Comparison of ENCODE assay signal across 7 cellular contexts in genomic region chr7:47088329-47089067, GRCh38.
A peak's percentile ranks its signal among the peaks of the same experiment; 100 is the strongest.
DNase-seq lines count a peak whose midpoint lies in the region; ATAC-seq and TF ChIP-seq lines count a peak whose summit lies in the region.

No MANE protein-coding gene starts in this region.

- TF ChIP-seq POLR2A in tibial nerve (IDR thresholded peaks at IDR 0.05): no peak

- H3K4me1 ChIP-seq in colonic mucosa (no peaks in the 10 kb centered on the region), liver (ENCODE audit: control insufficient read depth in 4 of 4, insufficient read depth in 4 of 4, low read length in 3 of 4) (peaks cover 0 to 5% (median 2%) of the 10 kb centered on the region in 4 donors), tibial nerve (peaks cover 0 to 11% (median 0%) of the 10 kb centered on the region in 4 donors)

- H3K9ac ChIP-seq in colonic mucosa (ENCODE audit: low read depth in 2 of 2, low read length in 2 of 2) (peak overlapping the region in 1 of 2 donors; percentile 1), liver (ENCODE audit: low read depth in 1 of 2, low read length in 2 of 2) (no peak overlapping the region)

- WGBS in liver: 38% methylated on average over 14 of the region's 14 CpGs
- WGBS in tibial nerve, 2 donors: 36 to 40% methylated on average over 14 of the region's 14 CpGs

- H3K27me3 ChIP-seq in colonic mucosa (no peaks in the 10 kb centered on the region), liver (ENCODE audit: control insufficient read depth in 4 of 4, insufficient read depth in 4 of 4, low read length in 3 of 4) (no peaks in the 10 kb centered on the region), tibial nerve (no peaks in the 10 kb centered on the region)

- ATAC-seq in HG03521 (IDR thresholded peaks at IDR 0.05; ENCODE audit: unreplicated experiment): peak; percentile 56

- H3K9me3 ChIP-seq in colonic mucosa (no peaks in the 10 kb centered on the region), liver (ENCODE audit: control insufficient read depth in 4 of 4, low read length in 3 of 4) (no peaks in the 10 kb centered on the region), tibial nerve (no peaks in the 10 kb centered on the region)

- H3K27ac ChIP-seq in colonic mucosa (no peak overlapping the region), liver (ENCODE audit: low read depth in 1 of 2, low read length in 2 of 2) (peak overlapping the region in 1 of 2 donors; percentile 33), tibial nerve (no peak overlapping the region)

- TF ChIP-seq RAD21 in liver (IDR thresholded peaks at IDR 0.05): peak; percentile 97

- peak; percentile 84 for TF ChIP-seq CTCF in colonic mucosa (IDR thresholded peaks at IDR 0.05)
- TF ChIP-seq CTCF in liver (IDR thresholded peaks at IDR 0.05; ENCODE audit: low read depth, low read length, missing input control): peak; percentile 91
- TF ChIP-seq CTCF in tibial nerve (IDR thresholded peaks at IDR 0.05): peak; percentile 78 to 87 (median 84)

- DNase-seq in DMS114 treated with DMSO at 0.1 percent for 48 hours (lab: John Stamatoyannopoulos, UW; ENCODE audit: unreplicated experiment) (peak; percentile 33), GM19240 (ENCODE audit: insufficient read length, low spot score) (peak; percentile 7), RKO (ENCODE audit: low spot score) (peak; percentile 59), colonic mucosa (peak; percentile 37), tibial nerve (ENCODE audit: low spot score in 2 of 2) (peak; percentile 29 to 62)

- intact Hi-C loops in colonic mucosa (cut with DNase I): loop anchor here (2.0 kb wide), 2 partner anchors 1164 to 1172 kb away; no protein-coding TSS in a partner anchor

- H3K4me3 ChIP-seq in colonic mucosa (no peak overlapping the region), liver (ENCODE audit: low read depth in 1 of 3, low read length in 3 of 3) (no peak overlapping the region), tibial nerve (no peak overlapping the region)

- no peaks in the 10 kb centered on the region for H3K36me3 ChIP-seq in colonic mucosa
- no peaks in the 10 kb centered on the region for H3K36me3 ChIP-seq in liver (ENCODE audit: control insufficient read depth in 4 of 4, insufficient read depth in 3 of 4, low read depth in 1 of 4, low read length in 3 of 4)
- no peaks in the 10 kb centered on the region for H3K36me3 ChIP-seq in tibial nerve

- TF ChIP-seq EP300 in tibial nerve (IDR thresholded peaks at IDR 0.05): peak in 1 of 2 donors; percentile 13

TF ChIP-seq in liver, 16 proteins besides CTCF, POLR2A, EP300 and RAD21:
- TF ChIP-seq HNF4G (IDR thresholded peaks at IDR 0.05): no peak
- TF ChIP-seq RXRA (IDR thresholded peaks at IDR 0.05): no peak
- TF ChIP-seq YY1 (IDR thresholded peaks at IDR 0.05): peak; percentile 13
- TF ChIP-seq NR2F2 (IDR thresholded peaks at IDR 0.05): no peak
- TF ChIP-seq, protein P1, sequence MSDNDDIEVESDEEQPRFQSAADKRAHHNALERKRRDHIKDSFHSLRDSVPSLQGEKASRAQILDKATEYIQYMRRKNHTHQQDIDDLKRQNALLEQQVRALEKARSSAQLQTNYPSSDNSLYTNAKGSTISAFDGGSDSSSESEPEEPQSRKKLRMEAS (IDR thresholded peaks at IDR 0.05): no peak
- no peak for TF ChIP-seq FOXA2 (IDR thresholded peaks at IDR 0.05)
- TF ChIP-seq GABPA (IDR thresholded peaks at IDR 0.05 in 1 of 2, conservative IDR thresholded peaks at IDR 0.05 in 1 of 2): no peak
- no peak for TF ChIP-seq HNF4A (conservative IDR thresholded peaks at IDR 0.05)
TF ChIP-seq in liver: peak in this region for 1.

Comparison
In these comparisons a context has a peak if more than half of its experiments do, and no peak if none do; other contexts are left out.
1. DNase-seq: peak in every context shown above with its lines; median percentile 59 in RKO; 46 in tibial nerve; 37 in colonic mucosa; 33 in DMS114 treated with DMSO at 0.1 percent for 48 hours; 7 in GM19240.